Comparison of ENCODE assay signal across 1 cellular context in the genomic region with DNA sequence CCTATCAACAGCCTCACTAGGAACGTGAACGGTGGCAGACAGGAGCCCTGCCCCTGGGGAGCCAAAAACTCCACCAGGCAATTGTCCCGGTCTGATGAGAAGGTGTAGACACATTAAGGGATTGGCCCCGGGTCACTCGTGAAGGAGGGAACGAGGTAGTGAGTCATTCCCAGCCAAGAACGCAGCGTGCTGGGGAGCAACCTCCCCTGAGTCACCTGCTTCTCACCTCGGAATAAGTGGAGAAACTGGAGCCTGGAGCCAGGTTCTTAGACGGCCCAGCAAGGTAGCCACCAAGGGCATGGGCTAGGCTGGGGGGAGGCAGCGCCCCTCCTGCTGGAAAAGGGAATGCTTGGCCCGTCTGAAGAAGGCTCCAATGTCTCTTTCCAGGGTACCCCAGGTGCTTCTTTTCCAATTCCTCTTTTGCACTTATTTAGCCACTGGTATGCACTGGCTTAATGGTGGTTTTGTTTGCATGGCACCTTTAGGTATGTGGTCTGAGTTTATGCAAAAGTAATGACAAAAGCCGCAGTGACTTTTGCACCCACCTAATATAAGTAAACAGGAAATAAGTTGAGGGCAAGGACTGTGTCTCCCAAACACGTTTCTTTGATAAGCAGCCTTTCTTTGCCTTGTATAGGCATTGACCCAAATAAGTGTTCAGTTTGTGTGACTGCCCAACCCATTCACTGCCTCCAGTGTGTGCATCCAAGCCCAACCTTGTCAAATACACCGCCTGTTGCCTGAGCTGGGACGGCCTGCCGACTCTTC.
TF ChIP-seq lines count a peak whose summit lies in the region.

No MANE protein-coding gene starts in this region.

TF ChIP-seq in HepG2, 621 proteins besides CTCF, POLR2A, EP300 and RAD21 (continued from another document):
- TF ChIP-seq, protein P1, sequence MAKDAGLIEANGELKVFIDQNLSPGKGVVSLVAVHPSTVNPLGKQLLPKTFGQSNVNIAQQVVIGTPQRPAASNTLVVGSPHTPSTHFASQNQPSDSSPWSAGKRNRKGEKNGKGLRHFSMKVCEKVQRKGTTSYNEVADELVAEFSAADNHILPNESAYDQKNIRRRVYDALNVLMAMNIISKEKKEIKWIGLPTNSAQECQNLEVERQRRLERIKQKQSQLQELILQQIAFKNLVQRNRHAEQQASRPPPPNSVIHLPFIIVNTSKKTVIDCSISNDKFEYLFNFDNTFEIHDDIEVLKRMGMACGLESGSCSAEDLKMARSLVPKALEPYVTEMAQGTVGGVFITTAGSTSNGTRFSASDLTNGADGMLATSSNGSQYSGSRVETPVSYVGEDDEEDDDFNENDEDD (CRISPR knock-in tag; IDR thresholded peaks at IDR 0.05; ENCODE audit: borderline replicate concordance): peak; percentile 54; the same call in 1 of the 2 replicates
- TF ChIP-seq RBAK (CRISPR knock-in tag; IDR thresholded peaks at IDR 0.05): no peak; the same call in 1 of the 2 replicates
- no peak for TF ChIP-seq IKZF1 (IDR thresholded peaks at IDR 0.05)
- TF ChIP-seq, protein P2, sequence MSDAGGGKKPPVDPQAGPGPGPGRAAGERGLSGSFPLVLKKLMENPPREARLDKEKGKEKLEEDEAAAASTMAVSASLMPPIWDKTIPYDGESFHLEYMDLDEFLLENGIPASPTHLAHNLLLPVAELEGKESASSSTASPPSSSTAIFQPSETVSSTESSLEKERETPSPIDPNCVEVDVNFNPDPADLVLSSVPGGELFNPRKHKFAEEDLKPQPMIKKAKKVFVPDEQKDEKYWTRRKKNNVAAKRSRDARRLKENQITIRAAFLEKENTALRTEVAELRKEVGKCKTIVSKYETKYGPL (CRISPR knock-in tag; IDR thresholded peaks at IDR 0.05): 0 out of 2 replicates have a peak, but pooled peaks have one; percentile 24
- TF ChIP-seq RXRB (CRISPR knock-in tag; IDR thresholded peaks at IDR 0.05; ENCODE audit: borderline replicate concordance): peak; percentile 88
- TF ChIP-seq GTF3A (CRISPR knock-in tag; conservative IDR thresholded peaks at IDR 0.05): no peak
- peak; percentile 72 for TF ChIP-seq HMG20B (CRISPR knock-in tag; conservative IDR thresholded peaks at IDR 0.05)
- TF ChIP-seq, protein P3, sequence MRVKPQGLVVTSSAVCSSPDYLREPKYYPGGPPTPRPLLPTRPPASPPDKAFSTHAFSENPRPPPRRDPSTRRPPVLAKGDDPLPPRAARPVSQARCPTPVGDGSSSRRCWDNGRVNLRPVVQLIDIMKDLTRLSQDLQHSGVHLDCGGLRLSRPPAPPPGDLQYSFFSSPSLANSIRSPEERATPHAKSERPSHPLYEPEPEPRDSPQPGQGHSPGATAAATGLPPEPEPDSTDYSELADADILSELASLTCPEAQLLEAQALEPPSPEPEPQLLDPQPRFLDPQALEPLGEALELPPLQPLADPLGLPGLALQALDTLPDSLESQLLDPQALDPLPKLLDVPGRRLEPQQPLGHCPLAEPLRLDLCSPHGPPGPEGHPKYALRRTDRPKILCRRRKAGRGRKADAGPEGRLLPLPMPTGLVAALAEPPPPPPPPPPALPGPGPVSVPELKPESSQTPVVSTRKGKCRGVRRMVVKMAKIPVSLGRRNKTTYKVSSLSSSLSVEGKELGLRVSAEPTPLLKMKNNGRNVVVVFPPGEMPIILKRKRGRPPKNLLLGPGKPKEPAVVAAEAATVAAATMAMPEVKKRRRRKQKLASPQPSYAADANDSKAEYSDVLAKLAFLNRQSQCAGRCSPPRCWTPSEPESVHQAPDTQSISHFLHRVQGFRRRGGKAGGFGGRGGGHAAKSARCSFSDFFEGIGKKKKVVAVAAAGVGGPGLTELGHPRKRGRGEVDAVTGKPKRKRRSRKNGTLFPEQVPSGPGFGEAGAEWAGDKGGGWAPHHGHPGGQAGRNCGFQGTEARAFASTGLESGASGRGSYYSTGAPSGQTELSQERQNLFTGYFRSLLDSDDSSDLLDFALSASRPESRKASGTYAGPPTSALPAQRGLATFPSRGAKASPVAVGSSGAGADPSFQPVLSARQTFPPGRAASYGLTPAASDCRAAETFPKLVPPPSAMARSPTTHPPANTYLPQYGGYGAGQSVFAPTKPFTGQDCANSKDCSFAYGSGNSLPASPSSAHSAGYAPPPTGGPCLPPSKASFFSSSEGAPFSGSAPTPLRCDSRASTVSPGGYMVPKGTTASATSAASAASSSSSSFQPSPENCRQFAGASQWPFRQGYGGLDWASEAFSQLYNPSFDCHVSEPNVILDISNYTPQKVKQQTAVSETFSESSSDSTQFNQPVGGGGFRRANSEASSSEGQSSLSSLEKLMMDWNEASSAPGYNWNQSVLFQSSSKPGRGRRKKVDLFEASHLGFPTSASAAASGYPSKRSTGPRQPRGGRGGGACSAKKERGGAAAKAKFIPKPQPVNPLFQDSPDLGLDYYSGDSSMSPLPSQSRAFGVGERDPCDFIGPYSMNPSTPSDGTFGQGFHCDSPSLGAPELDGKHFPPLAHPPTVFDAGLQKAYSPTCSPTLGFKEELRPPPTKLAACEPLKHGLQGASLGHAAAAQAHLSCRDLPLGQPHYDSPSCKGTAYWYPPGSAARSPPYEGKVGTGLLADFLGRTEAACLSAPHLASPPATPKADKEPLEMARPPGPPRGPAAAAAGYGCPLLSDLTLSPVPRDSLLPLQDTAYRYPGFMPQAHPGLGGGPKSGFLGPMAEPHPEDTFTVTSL (CRISPR knock-in tag; IDR thresholded peaks at IDR 0.05; ENCODE audit: borderline replicate concordance): no peak
- TF ChIP-seq ZNF775 (CRISPR knock-in tag; IDR thresholded peaks at IDR 0.05; ENCODE audit: borderline replicate concordance): peak; percentile 94
- no peak for TF ChIP-seq NFYC (CRISPR knock-in tag; IDR thresholded peaks at IDR 0.05)
- 0 out of 2 replicates have a peak, but pooled peaks have one; percentile 62 for TF ChIP-seq ZNF737 (CRISPR knock-in tag; IDR thresholded peaks at IDR 0.05; ENCODE audit: borderline replicate concordance)
- TF ChIP-seq, protein P4, sequence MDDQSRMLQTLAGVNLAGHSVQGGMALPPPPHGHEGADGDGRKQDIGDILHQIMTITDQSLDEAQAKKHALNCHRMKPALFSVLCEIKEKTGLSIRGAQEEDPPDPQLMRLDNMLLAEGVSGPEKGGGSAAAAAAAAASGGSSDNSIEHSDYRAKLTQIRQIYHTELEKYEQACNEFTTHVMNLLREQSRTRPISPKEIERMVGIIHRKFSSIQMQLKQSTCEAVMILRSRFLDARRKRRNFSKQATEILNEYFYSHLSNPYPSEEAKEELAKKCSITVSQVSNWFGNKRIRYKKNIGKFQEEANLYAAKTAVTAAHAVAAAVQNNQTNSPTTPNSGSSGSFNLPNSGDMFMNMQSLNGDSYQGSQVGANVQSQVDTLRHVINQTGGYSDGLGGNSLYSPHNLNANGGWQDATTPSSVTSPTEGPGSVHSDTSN (CRISPR knock-in tag; IDR thresholded peaks at IDR 0.05; ENCODE audit: borderline replicate concordance): no peak
- TF ChIP-seq TRIM24 (CRISPR knock-in tag; IDR thresholded peaks at IDR 0.05): no peak
- TF ChIP-seq ZNF850 (CRISPR knock-in tag; conservative IDR thresholded peaks at IDR 0.05): no peak
- TF ChIP-seq, protein P5, sequence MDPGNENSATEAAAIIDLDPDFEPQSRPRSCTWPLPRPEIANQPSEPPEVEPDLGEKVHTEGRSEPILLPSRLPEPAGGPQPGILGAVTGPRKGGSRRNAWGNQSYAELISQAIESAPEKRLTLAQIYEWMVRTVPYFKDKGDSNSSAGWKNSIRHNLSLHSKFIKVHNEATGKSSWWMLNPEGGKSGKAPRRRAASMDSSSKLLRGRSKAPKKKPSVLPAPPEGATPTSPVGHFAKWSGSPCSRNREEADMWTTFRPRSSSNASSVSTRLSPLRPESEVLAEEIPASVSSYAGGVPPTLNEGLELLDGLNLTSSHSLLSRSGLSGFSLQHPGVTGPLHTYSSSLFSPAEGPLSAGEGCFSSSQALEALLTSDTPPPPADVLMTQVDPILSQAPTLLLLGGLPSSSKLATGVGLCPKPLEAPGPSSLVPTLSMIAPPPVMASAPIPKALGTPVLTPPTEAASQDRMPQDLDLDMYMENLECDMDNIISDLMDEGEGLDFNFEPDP (CRISPR knock-in tag; conservative IDR thresholded peaks at IDR 0.05): 0 out of 2 replicates have a peak, but pooled peaks have one; percentile 90
- TF ChIP-seq ZNF816 (CRISPR knock-in tag; IDR thresholded peaks at IDR 0.05; ENCODE audit: borderline replicate concordance): peak; percentile 10; the same call in 1 of the 2 replicates
- TF ChIP-seq, protein P6, sequence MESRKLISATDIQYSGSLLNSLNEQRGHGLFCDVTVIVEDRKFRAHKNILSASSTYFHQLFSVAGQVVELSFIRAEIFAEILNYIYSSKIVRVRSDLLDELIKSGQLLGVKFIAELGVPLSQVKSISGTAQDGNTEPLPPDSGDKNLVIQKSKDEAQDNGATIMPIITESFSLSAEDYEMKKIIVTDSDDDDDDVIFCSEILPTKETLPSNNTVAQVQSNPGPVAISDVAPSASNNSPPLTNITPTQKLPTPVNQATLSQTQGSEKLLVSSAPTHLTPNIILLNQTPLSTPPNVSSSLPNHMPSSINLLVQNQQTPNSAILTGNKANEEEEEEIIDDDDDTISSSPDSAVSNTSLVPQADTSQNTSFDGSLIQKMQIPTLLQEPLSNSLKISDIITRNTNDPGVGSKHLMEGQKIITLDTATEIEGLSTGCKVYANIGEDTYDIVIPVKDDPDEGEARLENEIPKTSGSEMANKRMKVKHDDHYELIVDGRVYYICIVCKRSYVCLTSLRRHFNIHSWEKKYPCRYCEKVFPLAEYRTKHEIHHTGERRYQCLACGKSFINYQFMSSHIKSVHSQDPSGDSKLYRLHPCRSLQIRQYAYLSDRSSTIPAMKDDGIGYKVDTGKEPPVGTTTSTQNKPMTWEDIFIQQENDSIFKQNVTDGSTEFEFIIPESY (CRISPR knock-in tag; IDR thresholded peaks at IDR 0.05): 0 out of 2 replicates have a peak, but pooled peaks have one; percentile 5
- TF ChIP-seq TMF1 (CRISPR knock-in tag; IDR thresholded peaks at IDR 0.05; ENCODE audit: low read depth): peak; percentile 29; the same call in 1 of the 2 replicates
- TF ChIP-seq, protein P7, sequence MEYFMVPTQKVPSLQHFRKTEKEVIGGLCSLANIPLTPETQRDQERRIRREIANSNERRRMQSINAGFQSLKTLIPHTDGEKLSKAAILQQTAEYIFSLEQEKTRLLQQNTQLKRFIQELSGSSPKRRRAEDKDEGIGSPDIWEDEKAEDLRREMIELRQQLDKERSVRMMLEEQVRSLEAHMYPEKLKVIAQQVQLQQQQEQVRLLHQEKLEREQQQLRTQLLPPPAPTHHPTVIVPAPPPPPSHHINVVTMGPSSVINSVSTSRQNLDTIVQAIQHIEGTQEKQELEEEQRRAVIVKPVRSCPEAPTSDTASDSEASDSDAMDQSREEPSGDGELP (IDR thresholded peaks at IDR 0.05; ENCODE audit: borderline replicate concordance, low read depth): peak; percentile 27; the same call in 1 of the 2 replicates
- no peak for TF ChIP-seq RELA (CRISPR knock-in tag; IDR thresholded peaks at IDR 0.05)
TF ChIP-seq in HepG2: peak in this region for 288.
